ENCODE assay signal across 1 cellular context in the genomic region with DNA sequence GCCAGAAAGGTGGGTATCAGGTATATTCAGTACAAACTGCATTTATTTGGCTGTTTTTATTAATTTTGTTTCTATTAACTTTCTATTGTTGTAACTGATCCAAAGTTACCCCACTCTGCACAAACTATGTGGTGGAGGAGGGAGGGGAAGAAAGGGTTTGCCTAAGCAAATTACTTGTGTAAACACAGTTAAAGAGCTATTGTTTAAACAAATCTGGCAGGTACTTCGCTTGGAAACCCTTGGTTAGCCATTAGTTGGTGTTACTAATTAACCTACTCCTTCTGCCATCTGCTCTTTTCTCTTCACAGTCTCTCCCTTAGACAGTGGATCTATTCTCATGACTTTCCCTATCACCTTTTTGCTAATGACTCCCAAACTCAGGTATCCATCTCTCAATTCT.
A peak's percentile ranks its signal among the peaks of the same experiment; 100 is the strongest.
TF ChIP-seq lines count a peak whose summit lies in the region.

No MANE protein-coding gene starts in this region.

TF ChIP-seq in HepG2, 621 proteins besides CTCF, POLR2A, EP300 and RAD21 (continued from another document and continues in another):
- TF ChIP-seq SALL1 (CRISPR knock-in tag; IDR thresholded peaks at IDR 0.05), result peak; percentile 11; the same call in 1 of the 2 replicates
- no peak for TF ChIP-seq ZBTB20 (CRISPR knock-in tag; IDR thresholded peaks at IDR 0.05; ENCODE audit: borderline replicate concordance, low read depth)
- TF ChIP-seq ZNF773 (CRISPR knock-in tag; IDR thresholded peaks at IDR 0.05; ENCODE audit: borderline replicate concordance), result no peak
- no peak for TF ChIP-seq ZNF512 (CRISPR knock-in tag; IDR thresholded peaks at IDR 0.05)
- TF ChIP-seq ZNF598 (CRISPR knock-in tag; IDR thresholded peaks at IDR 0.05; ENCODE audit: borderline replicate concordance), result no peak
- TF ChIP-seq ZBTB14 (CRISPR knock-in tag; IDR thresholded peaks at IDR 0.05), result no peak
- peak; percentile 80 for TF ChIP-seq ZNF652 (CRISPR knock-in tag; IDR thresholded peaks at IDR 0.05; ENCODE audit: borderline replicate concordance, low read depth)
- TF ChIP-seq ZNF24 (IDR thresholded peaks at IDR 0.05), result no peak
- TF ChIP-seq, protein P1, sequence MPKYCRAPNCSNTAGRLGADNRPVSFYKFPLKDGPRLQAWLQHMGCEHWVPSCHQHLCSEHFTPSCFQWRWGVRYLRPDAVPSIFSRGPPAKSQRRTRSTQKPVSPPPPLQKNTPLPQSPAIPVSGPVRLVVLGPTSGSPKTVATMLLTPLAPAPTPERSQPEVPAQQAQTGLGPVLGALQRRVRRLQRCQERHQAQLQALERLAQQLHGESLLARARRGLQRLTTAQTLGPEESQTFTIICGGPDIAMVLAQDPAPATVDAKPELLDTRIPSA (CRISPR knock-in tag; IDR thresholded peaks at IDR 0.05; ENCODE audit: borderline replicate concordance), result no peak
- no peak for TF ChIP-seq NBN (conservative IDR thresholded peaks at IDR 0.05)
- TF ChIP-seq, protein P2, sequence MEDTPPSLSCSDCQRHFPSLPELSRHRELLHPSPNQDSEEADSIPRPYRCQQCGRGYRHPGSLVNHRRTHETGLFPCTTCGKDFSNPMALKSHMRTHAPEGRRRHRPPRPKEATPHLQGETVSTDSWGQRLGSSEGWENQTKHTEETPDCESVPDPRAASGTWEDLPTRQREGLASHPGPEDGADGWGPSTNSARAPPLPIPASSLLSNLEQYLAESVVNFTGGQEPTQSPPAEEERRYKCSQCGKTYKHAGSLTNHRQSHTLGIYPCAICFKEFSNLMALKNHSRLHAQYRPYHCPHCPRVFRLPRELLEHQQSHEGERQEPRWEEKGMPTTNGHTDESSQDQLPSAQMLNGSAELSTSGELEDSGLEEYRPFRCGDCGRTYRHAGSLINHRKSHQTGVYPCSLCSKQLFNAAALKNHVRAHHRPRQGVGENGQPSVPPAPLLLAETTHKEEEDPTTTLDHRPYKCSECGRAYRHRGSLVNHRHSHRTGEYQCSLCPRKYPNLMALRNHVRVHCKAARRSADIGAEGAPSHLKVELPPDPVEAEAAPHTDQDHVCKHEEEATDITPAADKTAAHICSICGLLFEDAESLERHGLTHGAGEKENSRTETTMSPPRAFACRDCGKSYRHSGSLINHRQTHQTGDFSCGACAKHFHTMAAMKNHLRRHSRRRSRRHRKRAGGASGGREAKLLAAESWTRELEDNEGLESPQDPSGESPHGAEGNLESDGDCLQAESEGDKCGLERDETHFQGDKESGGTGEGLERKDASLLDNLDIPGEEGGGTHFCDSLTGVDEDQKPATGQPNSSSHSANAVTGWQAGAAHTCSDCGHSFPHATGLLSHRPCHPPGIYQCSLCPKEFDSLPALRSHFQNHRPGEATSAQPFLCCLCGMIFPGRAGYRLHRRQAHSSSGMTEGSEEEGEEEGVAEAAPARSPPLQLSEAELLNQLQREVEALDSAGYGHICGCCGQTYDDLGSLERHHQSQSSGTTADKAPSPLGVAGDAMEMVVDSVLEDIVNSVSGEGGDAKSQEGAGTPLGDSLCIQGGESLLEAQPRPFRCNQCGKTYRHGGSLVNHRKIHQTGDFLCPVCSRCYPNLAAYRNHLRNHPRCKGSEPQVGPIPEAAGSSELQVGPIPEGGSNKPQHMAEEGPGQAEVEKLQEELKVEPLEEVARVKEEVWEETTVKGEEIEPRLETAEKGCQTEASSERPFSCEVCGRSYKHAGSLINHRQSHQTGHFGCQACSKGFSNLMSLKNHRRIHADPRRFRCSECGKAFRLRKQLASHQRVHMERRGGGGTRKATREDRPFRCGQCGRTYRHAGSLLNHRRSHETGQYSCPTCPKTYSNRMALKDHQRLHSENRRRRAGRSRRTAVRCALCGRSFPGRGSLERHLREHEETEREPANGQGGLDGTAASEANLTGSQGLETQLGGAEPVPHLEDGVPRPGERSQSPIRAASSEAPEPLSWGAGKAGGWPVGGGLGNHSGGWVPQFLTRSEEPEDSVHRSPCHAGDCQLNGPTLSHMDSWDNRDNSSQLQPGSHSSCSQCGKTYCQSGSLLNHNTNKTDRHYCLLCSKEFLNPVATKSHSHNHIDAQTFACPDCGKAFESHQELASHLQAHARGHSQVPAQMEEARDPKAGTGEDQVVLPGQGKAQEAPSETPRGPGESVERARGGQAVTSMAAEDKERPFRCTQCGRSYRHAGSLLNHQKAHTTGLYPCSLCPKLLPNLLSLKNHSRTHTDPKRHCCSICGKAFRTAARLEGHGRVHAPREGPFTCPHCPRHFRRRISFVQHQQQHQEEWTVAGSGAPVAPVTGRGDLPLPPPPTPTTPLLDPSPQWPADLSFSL (CRISPR knock-in tag; IDR thresholded peaks at IDR 0.05), result no peak
- TF ChIP-seq U2AF2 (IDR thresholded peaks at IDR 0.05; ENCODE audit: low read depth, low read length), result no peak
- TF ChIP-seq SKIL (CRISPR knock-in tag; IDR thresholded peaks at IDR 0.05; ENCODE audit: borderline replicate concordance), result no peak
- TF ChIP-seq ZNF574 (CRISPR knock-in tag; IDR thresholded peaks at IDR 0.05), result no peak
- TF ChIP-seq ZC3H4 (CRISPR knock-in tag; IDR thresholded peaks at IDR 0.05; ENCODE audit: borderline replicate concordance), result no peak
- TF ChIP-seq MAFG (CRISPR knock-in tag; IDR thresholded peaks at IDR 0.05), result no peak
- no peak for TF ChIP-seq CBX1 (IDR thresholded peaks at IDR 0.05; ENCODE audit: low read depth)
- no peak for TF ChIP-seq MED8 (CRISPR knock-in tag; IDR thresholded peaks at IDR 0.05; ENCODE audit: insufficient replicate concordance)
- TF ChIP-seq SETDB1 (CRISPR knock-in tag; IDR thresholded peaks at IDR 0.05; ENCODE audit: borderline replicate concordance), result no peak
- TF ChIP-seq, protein P3, sequence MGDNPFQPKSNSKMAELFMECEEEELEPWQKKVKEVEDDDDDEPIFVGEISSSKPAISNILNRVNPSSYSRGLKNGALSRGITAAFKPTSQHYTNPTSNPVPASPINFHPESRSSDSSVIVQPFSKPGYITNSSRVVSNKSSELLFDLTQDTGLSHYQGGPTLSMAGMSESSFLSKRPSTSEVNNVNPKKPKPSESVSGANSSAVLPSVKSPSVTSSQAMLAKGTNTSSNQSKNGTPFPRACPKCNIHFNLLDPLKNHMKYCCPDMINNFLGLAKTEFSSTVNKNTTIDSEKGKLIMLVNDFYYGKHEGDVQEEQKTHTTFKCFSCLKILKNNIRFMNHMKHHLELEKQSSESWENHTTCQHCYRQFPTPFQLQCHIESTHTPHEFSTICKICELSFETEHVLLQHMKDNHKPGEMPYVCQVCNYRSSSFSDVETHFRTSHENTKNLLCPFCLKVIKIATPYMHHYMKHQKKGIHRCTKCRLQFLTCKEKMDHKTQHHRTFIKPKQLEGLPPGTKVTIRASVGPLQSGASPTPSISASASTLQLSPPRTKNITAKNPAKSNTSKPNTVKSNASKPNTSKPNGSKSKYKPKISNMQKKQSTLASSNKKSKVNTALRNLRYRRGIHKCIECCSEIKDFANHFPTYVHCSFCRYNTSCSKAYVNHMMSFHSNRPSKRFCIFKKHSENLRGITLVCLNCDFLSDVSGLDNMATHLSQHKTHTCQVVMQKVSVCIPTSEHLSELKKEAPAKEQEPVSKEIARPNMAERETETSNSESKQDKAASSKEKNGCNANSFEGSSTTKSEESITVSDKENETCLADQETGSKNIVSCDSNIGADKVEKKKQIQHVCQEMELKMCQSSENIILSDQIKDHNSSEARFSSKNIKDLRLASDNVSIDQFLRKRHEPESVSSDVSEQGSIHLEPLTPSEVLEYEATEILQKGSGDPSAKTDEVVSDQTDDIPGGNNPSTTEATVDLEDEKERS (CRISPR knock-in tag; IDR thresholded peaks at IDR 0.05), result no peak
- no peak for TF ChIP-seq ATF5 (CRISPR knock-in tag; IDR thresholded peaks at IDR 0.05; ENCODE audit: low read depth)
- no peak for TF ChIP-seq ZXDC (CRISPR knock-in tag; IDR thresholded peaks at IDR 0.05)
- TF ChIP-seq, protein P4, sequence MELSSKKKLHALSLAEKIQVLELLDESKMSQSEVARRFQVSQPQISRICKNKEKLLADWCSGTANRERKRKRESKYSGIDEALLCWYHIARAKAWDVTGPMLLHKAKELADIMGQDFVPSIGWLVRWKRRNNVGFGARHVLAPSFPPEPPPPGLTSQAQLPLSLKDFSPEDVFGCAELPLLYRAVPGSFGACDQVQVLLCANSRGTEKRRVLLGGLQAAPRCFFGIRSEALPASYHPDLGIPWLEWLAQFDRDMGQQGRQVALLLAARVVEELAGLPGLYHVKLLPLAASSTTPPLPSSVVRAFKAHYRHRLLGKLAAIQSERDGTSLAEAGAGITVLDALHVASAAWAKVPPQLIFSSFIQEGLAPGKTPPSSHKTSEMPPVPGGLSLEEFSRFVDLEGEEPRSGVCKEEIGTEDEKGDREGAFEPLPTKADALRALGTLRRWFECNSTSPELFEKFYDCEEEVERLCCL (CRISPR knock-in tag; IDR thresholded peaks at IDR 0.05; ENCODE audit: borderline replicate concordance), result no peak
- TF ChIP-seq ZFAT (CRISPR knock-in tag; conservative IDR thresholded peaks at IDR 0.05), result no peak
- TF ChIP-seq ZMYM2 (CRISPR knock-in tag; IDR thresholded peaks at IDR 0.05), result no peak
- TF ChIP-seq ZFP36L2 (CRISPR knock-in tag; IDR thresholded peaks at IDR 0.05), result no peak
- TF ChIP-seq HNRNPH1 (optimal IDR thresholded peaks at IDR 0.05; ENCODE audit: low read depth, low read length), result no peak
- no peak for TF ChIP-seq PHF5A (CRISPR knock-in tag; IDR thresholded peaks at IDR 0.05; ENCODE audit: low read depth, unreplicated experiment)
